2 cellular contexts compared by ENCODE assay signal in the genomic region with DNA sequence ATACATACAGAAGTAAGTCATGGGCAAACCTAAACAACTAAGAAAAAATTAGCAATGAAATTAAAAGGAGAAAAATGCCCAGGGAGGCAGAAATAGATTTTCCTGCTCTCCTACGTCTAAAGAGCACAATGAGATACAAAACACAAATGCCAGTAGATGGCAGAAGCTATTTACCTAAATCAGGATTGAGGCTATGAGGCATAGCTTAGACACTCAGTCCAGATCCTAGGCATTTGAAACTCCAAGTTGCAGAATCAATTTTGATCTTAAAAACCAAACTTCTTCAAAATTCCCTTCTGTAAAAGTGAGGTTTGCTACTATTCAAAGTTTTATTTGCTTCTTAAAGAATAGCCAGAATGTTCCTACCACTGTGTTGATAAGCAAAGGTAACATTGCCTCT.
TF ChIP-seq lines count a peak whose summit lies in the region.

No MANE protein-coding gene starts in this region.

TF ChIP-seq in SK-N-SH, 30 proteins besides CTCF, POLR2A, EP300 and RAD21 (continued from another document):
- TF ChIP-seq ZBTB33 (IDR thresholded peaks at IDR 0.05; ENCODE audit: borderline replicate concordance, low read depth) (no peak), POLR2AphosphoS5 (IDR thresholded peaks at IDR 0.05; ENCODE audit: low read depth, low read length) (no peak), MXI1 (IDR thresholded peaks at IDR 0.05; ENCODE audit: low read depth, low read length) (no peak), GATA2 (CRISPR knock-in tag; IDR thresholded peaks at IDR 0.05) (no peak), TCF12 (IDR thresholded peaks at IDR 0.05) (no peak), FOSL2 (IDR thresholded peaks at IDR 0.05; ENCODE audit: borderline replicate concordance, low read depth) (no peak), MAX (IDR thresholded peaks at IDR 0.05; ENCODE audit: low read depth) (no peak), SMC3 (IDR thresholded peaks at IDR 0.05; ENCODE audit: low read depth, low read length) (no peak), JUND (IDR thresholded peaks at IDR 0.05) (no peak), MEF2A (IDR thresholded peaks at IDR 0.05; ENCODE audit: borderline replicate concordance, low read depth) (no peak), NFIC (IDR thresholded peaks at IDR 0.05; ENCODE audit: borderline replicate concordance) (no peak)

TF ChIP-seq in SK-N-SH treated with all-trans-retinoic acid at 6 μM for 48 hours, 23 proteins besides CTCF, POLR2A, EP300 and RAD21 (continued from another document):
- no peak for TF ChIP-seq TSHZ2 (CRISPR knock-in tag; IDR thresholded peaks at IDR 0.05)
- TF ChIP-seq ZFP30 (CRISPR knock-in tag; IDR thresholded peaks at IDR 0.05) = no peak
- no peak for TF ChIP-seq SNAI2 (CRISPR knock-in tag; IDR thresholded peaks at IDR 0.05)
- TF ChIP-seq ZNF565 (CRISPR knock-in tag; conservative IDR thresholded peaks at IDR 0.05; ENCODE audit: low read depth) = no peak
- TF ChIP-seq TCF4 (CRISPR knock-in tag; IDR thresholded peaks at IDR 0.05; ENCODE audit: borderline replicate concordance) = no peak
- TF ChIP-seq, protein P1, sequence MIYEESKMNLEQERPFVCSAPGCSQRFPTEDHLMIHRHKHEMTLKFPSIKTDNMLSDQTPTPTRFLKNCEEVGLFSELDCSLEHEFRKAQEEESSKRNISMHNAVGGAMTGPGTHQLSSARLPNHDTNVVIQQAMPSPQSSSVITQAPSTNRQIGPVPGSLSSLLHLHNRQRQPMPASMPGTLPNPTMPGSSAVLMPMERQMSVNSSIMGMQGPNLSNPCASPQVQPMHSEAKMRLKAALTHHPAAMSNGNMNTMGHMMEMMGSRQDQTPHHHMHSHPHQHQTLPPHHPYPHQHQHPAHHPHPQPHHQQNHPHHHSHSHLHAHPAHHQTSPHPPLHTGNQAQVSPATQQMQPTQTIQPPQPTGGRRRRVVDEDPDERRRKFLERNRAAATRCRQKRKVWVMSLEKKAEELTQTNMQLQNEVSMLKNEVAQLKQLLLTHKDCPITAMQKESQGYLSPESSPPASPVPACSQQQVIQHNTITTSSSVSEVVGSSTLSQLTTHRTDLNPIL (CRISPR knock-in tag; IDR thresholded peaks at IDR 0.05; ENCODE audit: low read depth) = no peak
- TF ChIP-seq, protein P2, sequence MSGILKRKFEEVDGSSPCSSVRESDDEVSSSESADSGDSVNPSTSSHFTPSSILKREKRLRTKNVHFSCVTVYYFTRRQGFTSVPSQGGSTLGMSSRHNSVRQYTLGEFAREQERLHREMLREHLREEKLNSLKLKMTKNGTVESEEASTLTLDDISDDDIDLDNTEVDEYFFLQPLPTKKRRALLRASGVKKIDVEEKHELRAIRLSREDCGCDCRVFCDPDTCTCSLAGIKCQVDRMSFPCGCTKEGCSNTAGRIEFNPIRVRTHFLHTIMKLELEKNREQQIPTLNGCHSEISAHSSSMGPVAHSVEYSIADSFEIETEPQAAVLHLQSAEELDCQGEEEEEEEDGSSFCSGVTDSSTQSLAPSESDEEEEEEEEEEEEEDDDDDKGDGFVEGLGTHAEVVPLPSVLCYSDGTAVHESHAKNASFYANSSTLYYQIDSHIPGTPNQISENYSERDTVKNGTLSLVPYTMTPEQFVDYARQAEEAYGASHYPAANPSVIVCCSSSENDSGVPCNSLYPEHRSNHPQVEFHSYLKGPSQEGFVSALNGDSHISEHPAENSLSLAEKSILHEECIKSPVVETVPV (CRISPR knock-in tag; IDR thresholded peaks at IDR 0.05) = no peak
- TF ChIP-seq BACH2 (CRISPR knock-in tag; IDR thresholded peaks at IDR 0.05; ENCODE audit: borderline replicate concordance) = no peak
- no peak for TF ChIP-seq ISL1 (CRISPR knock-in tag; IDR thresholded peaks at IDR 0.05)
- TF ChIP-seq CSDC2 (CRISPR knock-in tag; IDR thresholded peaks at IDR 0.05) = no peak
